Comparison of ENCODE assay signal across 1 cellular context in the genomic region with DNA sequence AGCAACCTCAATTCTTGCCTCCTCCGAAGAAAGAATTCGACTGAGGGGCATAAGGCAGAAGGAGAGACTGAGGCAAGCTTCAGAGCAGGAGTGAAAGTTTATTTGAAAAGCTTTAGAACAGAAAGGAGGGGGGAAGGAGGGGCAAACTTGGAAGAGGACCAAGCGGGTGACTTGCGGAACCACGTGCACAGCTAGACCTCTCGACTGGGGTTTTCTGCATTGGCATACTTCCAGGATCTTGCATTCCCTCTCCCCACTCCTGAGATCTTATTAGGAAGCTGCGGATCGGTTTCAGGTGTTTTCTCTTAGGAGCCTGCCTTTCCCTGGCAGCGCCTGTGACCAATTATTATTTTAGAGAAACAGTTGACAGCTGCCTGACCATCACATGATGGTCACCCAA.
TF ChIP-seq lines count a peak whose summit lies in the region.

No MANE protein-coding gene starts in this region.

TF ChIP-seq in H1, 55 proteins besides CTCF, POLR2A, EP300 and RAD21 (continued from another document):
- TF ChIP-seq KDM5A (IDR thresholded peaks at IDR 0.05; ENCODE audit: low read length), result no peak
TF ChIP-seq in H1: peak in this region for 0.
